In the genomic region with DNA sequence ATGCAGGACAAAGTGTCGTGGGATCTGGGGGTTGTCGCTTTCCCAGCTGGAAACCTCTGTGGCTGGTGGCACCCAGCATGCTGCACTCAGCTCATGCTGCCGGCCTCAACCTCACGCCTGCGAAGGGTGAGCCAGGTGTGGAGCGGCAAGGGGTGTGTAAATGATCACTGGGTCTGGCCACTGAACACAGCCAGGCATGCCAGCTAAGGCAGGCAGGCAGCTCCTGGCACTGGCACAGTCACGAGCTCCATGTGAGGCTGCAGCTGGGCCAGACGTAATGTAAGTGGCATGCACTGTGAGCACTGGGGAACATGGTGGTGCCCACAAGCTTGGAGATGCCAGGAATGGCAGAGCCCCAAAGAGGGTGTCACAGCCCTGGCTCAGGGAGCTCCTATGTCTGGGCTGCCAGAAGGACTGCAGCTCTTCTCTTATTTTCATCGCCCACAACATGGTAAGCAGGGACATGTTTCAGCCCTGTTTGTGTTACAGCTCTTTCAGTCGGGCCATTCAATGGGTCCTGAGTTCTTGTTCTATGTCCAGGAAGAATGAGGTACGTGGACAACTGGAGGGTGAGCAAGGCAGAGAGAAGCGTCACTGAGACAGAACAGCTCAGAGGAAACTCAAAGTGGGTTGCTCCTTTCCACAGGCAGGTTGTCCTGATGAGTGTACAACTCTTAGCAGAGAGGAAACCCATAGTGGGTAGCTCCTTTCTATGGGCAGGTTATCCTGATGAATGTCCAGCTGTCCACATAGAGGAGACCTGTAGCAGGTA, we compare ENCODE assay signal across 16 cellular contexts.
"Had no signal": no experiment of that assay in that cellular context is flagged by ENCODE, and none has a peak within 500 bp of the region (broad histone marks: within the 10 kb centered on the region; RNA-seq: fewer than 3 reads in every experiment).

No MANE protein-coding gene starts in this region.

- DNase-seq: activated CD4-positive, alpha-beta T cell treated with anti-CD3 and anti-CD28 coated beads, Interleukin-2, amount 10 ng/mL, durations not matched to agents 24 days and 14 days; activated CD8-positive, alpha-beta memory T cell treated with anti-CD3 and anti-CD28 coated beads, Interleukin-2, amount 50 U/mL, for 4 hours; activated CD8-positive, alpha-beta T cell treated with anti-CD3 and anti-CD28 coated beads, Interleukin-2, amount 10 ng/mL, durations not matched to agents 7 days and 5 days; activated gamma-delta T cell; activated T-cell treated with anti-CD3 and anti-CD28 coated beads, Interleukin-2, amount 50 U/mL, for 72 hours; effector CD8-positive, alpha-beta T cell; foreskin melanocyte; head of caudate nucleus; naive thymus-derived CD8-positive, alpha-beta T cell; T-helper 17 cell; thyroid gland; uterus; WERI-Rb-1 had no signal

- H3K9me3 ChIP-seq: neutrophil, thyroid gland, uterus had no signal

- ATAC-seq: activated CD8-positive, alpha-beta T cell treated with anti-CD3 and anti-CD28 coated beads, Interleukin-2, amount 10 ng/mL, durations not matched to agents 7 days and 5 days; activated naive CD4-positive, alpha-beta T cell treated with anti-CD3 and anti-CD28 coated beads, Interleukin-2, amount 50 U/mL, for 72 hours; activated T-cell treated with anti-CD3 and anti-CD28 coated beads, Interleukin-2, amount 50 U/mL, for 72 hours; naive thymus-derived CD8-positive, alpha-beta T cell; T-helper 17 cell had no signal

- H3K4me3 ChIP-seq: thyroid gland, uterus had no signal

- H3K27ac ChIP-seq: neutrophil, parathyroid adenoma, thyroid gland, uterus, WERI-Rb-1 had no signal

- H3K27me3 ChIP-seq: neutrophil, thyroid gland, uterus had no signal

- H3K9ac ChIP-seq: parathyroid adenoma had no signal

- H2AFZ ChIP-seq: parathyroid adenoma had no signal

- H3K4me1 ChIP-seq: parathyroid adenoma, thyroid gland, uterus had no signal

- H3K36me3 ChIP-seq: neutrophil, thyroid gland, uterus, WERI-Rb-1 had no signal
